23 cellular contexts compared by ENCODE assay signal in the genomic region with DNA sequence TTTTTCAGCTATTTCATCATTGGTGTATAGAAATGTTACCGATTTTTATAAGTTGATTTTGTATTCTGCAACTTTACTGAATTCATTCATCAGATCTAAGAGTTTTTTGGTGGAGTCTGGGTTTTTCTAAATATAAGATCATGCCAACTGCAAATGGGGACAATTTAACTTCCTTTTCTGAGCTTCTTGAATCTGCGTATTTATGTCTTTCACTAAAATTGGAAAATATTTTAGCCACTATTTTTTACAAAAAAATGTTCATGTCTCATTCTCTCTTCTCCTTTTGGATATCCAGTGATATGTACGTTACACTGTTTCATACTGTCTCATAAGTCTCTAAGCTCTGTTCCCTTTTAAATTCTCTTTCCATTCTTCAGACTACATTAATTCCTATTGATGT.
DNase-seq lines count a peak whose midpoint lies in the region; ATAC-seq, FAIRE-seq and TF ChIP-seq lines count a peak whose summit lies in the region.
"Had no signal": no experiment of that assay in that cellular context is flagged by ENCODE, and none has a peak within 500 bp of the region (broad histone marks: within the 10 kb centered on the region; RNA-seq: fewer than 3 reads in every experiment).

No MANE protein-coding gene starts in this region.

- H3K4me3 ChIP-seq in astrocyte (ENCODE audit: insufficient read depth, low read depth, low read length), result no peak overlapping the region
- H3K4me3 ChIP-seq: A549; BLaER1 treated with 17β-estradiol and CSF1 and Interleukin-3, amounts not matched to agents 10 nM and 100 nM had no signal

- H3K36me3 Mint-ChIP-seq in astrocyte (ENCODE audit: low read depth, unreplicated experiment), result no peaks in the 10 kb centered on the region

- no peak for DNase-seq in stimulated activated naive CD8-positive, alpha-beta T cell treated with anti-CD3 and anti-CD28 coated beads, Interleukin-15, amount 100 ng/mL, for 72 hours
- no peak for DNase-seq in stimulated activated naive CD8-positive, alpha-beta T cell treated with anti-CD3 and anti-CD28 coated beads, Interleukin-15, Interleukin-2, amounts not matched to agents 100 U/mL and 50 U/mL, for 24 hours
- peak; percentile 12 for DNase-seq in astrocyte (ENCODE audit: low read depth)
- DNase-seq in fibroblast of peridontal ligament (ENCODE audit: extremely low read depth), result peak; percentile 2
- no peak for DNase-seq in NCI-H1694 treated with DMSO at 0.1 percent for 48 hours (lab: John Stamatoyannopoulos, UW)
- DNase-seq: AML-193; Caco-2; Calu3; CD4-positive, alpha-beta T cell; CD8-positive, alpha-beta T cell; DMS 273 treated with DMSO at 0.1 percent for 48 hours; DMS153; DMS53; DMS79; DND-41; GDM1 had no signal

- no peaks in the 10 kb centered on the region for H3K36me3 ChIP-seq in astrocyte (ENCODE audit: insufficient read depth, low read length)

- H3K27me3 ChIP-seq in astrocyte (ENCODE audit: insufficient read depth, low read length), result no peaks in the 10 kb centered on the region
- H3K27me3 ChIP-seq: BLaER1 treated with 17β-estradiol and CSF1 and Interleukin-3, amounts not matched to agents 10 nM and 100 nM had no signal

- no peak for TF ChIP-seq CTCF in astrocyte (IDR thresholded peaks at IDR 0.05; ENCODE audit: insufficient read depth, low read depth, low read length)

- no peaks in the 10 kb centered on the region for H3K79me2 ChIP-seq in astrocyte (ENCODE audit: insufficient read depth, low read length)

- H3K27ac Mint-ChIP-seq in stimulated activated naive CD8-positive, alpha-beta T cell treated with anti-CD3 and anti-CD28 coated beads, Interleukin-15, amount 100 ng/mL, for 72 hours, result peak overlapping the region; percentile 9 to 77
- no peak overlapping the region for H3K27ac Mint-ChIP-seq in astrocyte (ENCODE audit: unreplicated experiment)
- H3K27ac Mint-ChIP-seq: B cell; CD4-positive, alpha-beta T cell; CD8-positive, alpha-beta T cell had no signal

- H3K4me1 Mint-ChIP-seq in stimulated activated naive CD8-positive, alpha-beta T cell treated with anti-CD3 and anti-CD28 coated beads, Interleukin-15, amount 100 ng/mL, for 72 hours, result no peaks in the 10 kb centered on the region
- no peaks in the 10 kb centered on the region for H3K4me1 Mint-ChIP-seq in astrocyte (ENCODE audit: low read depth, unreplicated experiment)
- H3K4me1 Mint-ChIP-seq: B cell had no signal

- H3K9me3 ChIP-seq in astrocyte (ENCODE audit: insufficient read depth, low read depth, low read length), result no peaks in the 10 kb centered on the region
- H3K9me3 ChIP-seq: A549, Caco-2 had no signal

- H3K9me3 Mint-ChIP-seq in stimulated activated naive CD8-positive, alpha-beta T cell treated with anti-CD3 and anti-CD28 coated beads, Interleukin-15, amount 100 ng/mL, for 72 hours, result peaks cover 0 to 8% of the 10 kb centered on the region in 2 donors
- peaks cover 3% of the 10 kb centered on the region for H3K9me3 Mint-ChIP-seq in astrocyte (ENCODE audit: unreplicated experiment)

- H3K4me2 ChIP-seq in astrocyte (ENCODE audit: low read length), result no peak overlapping the region
- H3K4me2 ChIP-seq: A549; BLaER1 treated with 17β-estradiol and CSF1 and Interleukin-3, amounts not matched to agents 10 nM and 100 nM had no signal

- H3K27me3 Mint-ChIP-seq in stimulated activated naive CD8-positive, alpha-beta T cell treated with anti-CD3 and anti-CD28 coated beads, Interleukin-15, amount 100 ng/mL, for 72 hours, result no peaks in the 10 kb centered on the region
- H3K27me3 Mint-ChIP-seq in astrocyte (ENCODE audit: low read depth, unreplicated experiment), result no peaks in the 10 kb centered on the region
- H3K27me3 Mint-ChIP-seq: B cell; CD4-positive, alpha-beta T cell had no signal

- no peak overlapping the region for H3K4me3 Mint-ChIP-seq in stimulated activated naive CD8-positive, alpha-beta T cell treated with anti-CD3 and anti-CD28 coated beads, Interleukin-15, amount 100 ng/mL, for 72 hours
- no peak overlapping the region for H3K4me3 Mint-ChIP-seq in astrocyte (ENCODE audit: unreplicated experiment)
- H3K4me3 Mint-ChIP-seq: B cell; CD4-positive, alpha-beta T cell; CD8-positive, alpha-beta T cell had no signal

- FAIRE-seq in astrocyte (lab: Jason Lieb, UNC), result no peak
- FAIRE-seq: GM18507 had no signal

- H2AFZ ChIP-seq in astrocyte (ENCODE audit: low read depth, low read length), result no peak overlapping the region

- H3K9ac ChIP-seq in astrocyte (ENCODE audit: low read length), result no peak overlapping the region
- H3K9ac ChIP-seq: BLaER1 treated with 17β-estradiol and CSF1 and Interleukin-3, amounts not matched to agents 10 nM and 100 nM had no signal

- H3K27ac ChIP-seq in astrocyte (ENCODE audit: low read depth, low read length), result no peak overlapping the region
- H3K27ac ChIP-seq: 22Rv1; A549; BLaER1 treated with 17β-estradiol and CSF1 and Interleukin-3, amounts not matched to agents 10 nM and 100 nM; C4-2B had no signal

- ATAC-seq in stimulated activated naive CD8-positive, alpha-beta T cell treated with anti-CD3 and anti-CD28 coated beads, Interleukin-15, amount 100 ng/mL, for 72 hours, result no peak
- ATAC-seq in stimulated activated naive CD8-positive, alpha-beta T cell treated with anti-CD3 and anti-CD28 coated beads, Interleukin-15, Interleukin-2, amounts not matched to agents 100 U/mL and 50 U/mL, for 24 hours, result no peak
- no peak for ATAC-seq in HG02642 (IDR thresholded peaks at IDR 0.05; ENCODE audit: poor library complexity, unreplicated experiment)
- ATAC-seq: A549; CD8-positive, alpha-beta T cell had no signal

- H3K4me1 ChIP-seq in astrocyte (ENCODE audit: insufficient read depth, low read length), result no peaks in the 10 kb centered on the region
- H3K4me1 ChIP-seq: A549; BLaER1 treated with 17β-estradiol and CSF1 and Interleukin-3, amounts not matched to agents 10 nM and 100 nM; Caco-2 had no signal

- no peaks in the 10 kb centered on the region for H4K20me1 ChIP-seq in astrocyte (ENCODE audit: insufficient read depth, low read length)
- H4K20me1 ChIP-seq: BLaER1 treated with 17β-estradiol and CSF1 and Interleukin-3, amounts not matched to agents 10 nM and 100 nM had no signal

Comparison
In these comparisons a context has a peak if more than half of its experiments do, and no peak if none do; other contexts are left out.
1. DNase-seq: peak in astrocyte (single experiment) and fibroblast of peridontal ligament (single experiment); none in stimulated activated naive CD8-positive, alpha-beta T cell treated with anti-CD3 and anti-CD28 coated beads, Interleukin-15, amount 100 ng/mL, for 72 hours (0 of 2), stimulated activated naive CD8-positive, alpha-beta T cell treated with anti-CD3 and anti-CD28 coated beads, Interleukin-15, Interleukin-2, amounts not matched to agents 100 U/mL and 50 U/mL, for 24 hours (single experiment) and NCI-H1694 treated with DMSO at 0.1 percent for 48 hours (single experiment).